In genomic region chr15:48896775-48897143, GRCh38 we compare ENCODE assay signal across 1 cellular context.
TF ChIP-seq lines count a peak whose summit lies in the region.

No MANE protein-coding gene starts in this region.

TF ChIP-seq in WTC11, 78 proteins besides CTCF, POLR2A, EP300 and RAD21 (continued from another document):
- TF ChIP-seq ZNF532 (CRISPR knock-in tag; IDR thresholded peaks at IDR 0.05; ENCODE audit: borderline replicate concordance) (no peak), PRDM15 (CRISPR knock-in tag; IDR thresholded peaks at IDR 0.05) (no peak), ETV6 (CRISPR knock-in tag; IDR thresholded peaks at IDR 0.05) (no peak), ZNF512 (CRISPR knock-in tag; IDR thresholded peaks at IDR 0.05; ENCODE audit: borderline replicate concordance) (no peak)
TF ChIP-seq in WTC11: peak in this region for 0.
